18 cellular contexts compared by ENCODE assay signal in the genomic region with DNA sequence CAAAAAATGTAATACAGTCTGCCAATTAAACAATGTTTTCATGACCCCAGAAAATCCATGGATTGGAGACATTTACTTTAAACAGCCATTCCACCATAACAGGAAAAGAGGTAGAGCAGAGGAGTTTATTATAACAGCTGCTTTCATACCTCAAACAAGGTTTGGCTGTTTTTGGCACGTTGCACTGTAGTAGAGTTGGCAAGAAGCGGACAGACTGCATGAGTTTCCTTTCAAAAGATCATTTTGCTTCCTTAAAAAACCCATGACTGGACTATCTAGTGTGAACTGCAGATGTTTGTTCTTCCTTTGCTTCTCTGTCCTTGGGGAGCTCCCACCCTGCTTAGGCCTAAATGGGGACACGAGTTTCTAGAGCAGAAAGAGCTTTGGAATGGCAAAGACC.
DNase-seq lines count a peak whose midpoint lies in the region; ATAC-seq and TF ChIP-seq lines count a peak whose summit lies in the region.
"Had no signal": no experiment of that assay in that cellular context is flagged by ENCODE, and none has a peak within 500 bp of the region (broad histone marks: within the 10 kb centered on the region; RNA-seq: fewer than 3 reads in every experiment).

No MANE protein-coding gene starts in this region.

- no peak overlapping the region for H3K4me3 Mint-ChIP-seq in GM23338
- H3K4me3 Mint-ChIP-seq in activated T-cell treated with anti-CD3 and anti-CD28 coated beads, Interleukin-2, amount 50 U/mL, for 24 hours, result no peak overlapping the region
- H3K4me3 Mint-ChIP-seq: activated CD4-positive, alpha-beta T cell treated with anti-CD3 and anti-CD28 coated beads, Interleukin-2, amount 10 ng/mL, durations not matched to agents 7 days and 5 days; stimulated activated effector memory CD8-positive, alpha-beta T cell treated with anti-CD3 and anti-CD28 coated beads, Interleukin-12 subunit alpha, Interleukin-12 subunit beta, amount 100 ng/mL, for 72 hours had no signal

- DNase-seq in GM23338 (ENCODE audit: low spot score), result no peak
- DNase-seq in coronary artery (ENCODE audit: low spot score), result no peak
- DNase-seq in right cardiac atrium, result no peak
- no peak for DNase-seq in sciatic nerve (ENCODE audit: low spot score)
- no peak for DNase-seq in OCI-M1 (lab: John Stamatoyannopoulos, UW)
- DNase-seq in activated T-cell treated with anti-CD3 and anti-CD28 coated beads, Interleukin-2, amount 50 U/mL, for 24 hours, result no peak
- DNase-seq in stimulated activated CD4-positive, alpha-beta T cell treated with anti-CD3 and anti-CD28 coated beads, Interleukin-4, amount 100 ng/mL, for 1 hour, result no peak
- DNase-seq: ACHN; activated CD4-positive, alpha-beta T cell treated with anti-CD3 and anti-CD28 coated beads, Interleukin-2, amount 10 ng/mL, durations not matched to agents 7 days and 5 days; activated T-cell treated with anti-CD3 and anti-CD28 coated beads, Interleukin-2, amount 50 U/mL, for 48 hours; EL; erythroblast; NCI-H187; T1000; upper lobe of left lung had no signal

- ATAC-seq in GM23338, result no peak
- peak; percentile 58 to 64 for ATAC-seq in right cardiac atrium
- ATAC-seq in sciatic nerve, result peak; percentile 88
- ATAC-seq in HG02840 (IDR thresholded peaks at IDR 0.05; ENCODE audit: low FRiP score, unreplicated experiment), result no peak
- ATAC-seq: stimulated activated effector memory CD8-positive, alpha-beta T cell treated with anti-CD3 and anti-CD28 coated beads, Interleukin-12 subunit alpha, Interleukin-12 subunit beta, amount 100 ng/mL, for 72 hours had no signal

- no peaks in the 10 kb centered on the region for H3F3A ChIP-seq in GM23338 (replicated peaks; ENCODE audit: low read depth)

- WGBS in right cardiac atrium, result 28% methylated on average over 3 of the region's 3 CpGs

- H3K36me3 ChIP-seq in GM23338 (ENCODE audit: insufficient read depth), result no peaks in the 10 kb centered on the region
- H3K36me3 ChIP-seq: upper lobe of left lung had no signal

- peaks cover 2% of the 10 kb centered on the region; the same call in 1 of the 3 replicates for H3K9me3 Mint-ChIP-seq in GM23338
- no peaks in the 10 kb centered on the region for H3K9me3 Mint-ChIP-seq in activated T-cell treated with anti-CD3 and anti-CD28 coated beads, Interleukin-2, amount 50 U/mL, for 24 hours
- H3K9me3 Mint-ChIP-seq: activated CD4-positive, alpha-beta T cell treated with anti-CD3 and anti-CD28 coated beads, Interleukin-2, amount 10 ng/mL, durations not matched to agents 7 days and 5 days; stimulated activated effector memory CD8-positive, alpha-beta T cell treated with anti-CD3 and anti-CD28 coated beads, Interleukin-12 subunit alpha, Interleukin-12 subunit beta, amount 100 ng/mL, for 72 hours had no signal

- no peaks in the 10 kb centered on the region for H3K9me2 ChIP-seq in GM23338 (ENCODE audit: insufficient read depth)

- TF ChIP-seq CTCF in GM23338 (conservative IDR thresholded peaks at IDR 0.05; ENCODE audit: low read depth in 2 of 2) (no peak), coronary artery (IDR thresholded peaks at IDR 0.05) (no peak)

- no peaks in the 10 kb centered on the region for H3K27me3 ChIP-seq in GM23338 (ENCODE audit: insufficient read depth)
- H3K27me3 ChIP-seq in right cardiac atrium (ENCODE audit: control insufficient read depth, insufficient read depth), result no peaks in the 10 kb centered on the region
- H3K27me3 ChIP-seq: upper lobe of left lung had no signal

- H4K20me1 ChIP-seq in GM23338 (replicated peaks; ENCODE audit: insufficient read depth), result no peaks in the 10 kb centered on the region

- H3K27me3 Mint-ChIP-seq in GM23338 (ENCODE audit: insufficient read depth, low read depth, poor library complexity), result peaks cover 2% of the 10 kb centered on the region
- peaks cover 9% of the 10 kb centered on the region for H3K27me3 Mint-ChIP-seq in activated T-cell treated with anti-CD3 and anti-CD28 coated beads, Interleukin-2, amount 50 U/mL, for 24 hours

- no peaks in the 10 kb centered on the region for H3K36me3 Mint-ChIP-seq in GM23338 (ENCODE audit: low read depth)
- H3K36me3 Mint-ChIP-seq in activated T-cell treated with anti-CD3 and anti-CD28 coated beads, Interleukin-2, amount 50 U/mL, for 24 hours (ENCODE audit: low read depth), result no peaks in the 10 kb centered on the region
- H3K36me3 Mint-ChIP-seq: stimulated activated effector memory CD8-positive, alpha-beta T cell treated with anti-CD3 and anti-CD28 coated beads, Interleukin-12 subunit alpha, Interleukin-12 subunit beta, amount 100 ng/mL, for 72 hours had no signal

- peak overlapping the region; percentile 91; the same call in 1 of the 2 replicates for H2AFZ ChIP-seq in GM23338

- H3K27ac ChIP-seq in GM23338 (ENCODE audit: low read depth), result no peak overlapping the region
- peak overlapping the region; percentile 18 to 63 for H3K27ac ChIP-seq in coronary artery
- H3K27ac ChIP-seq in right cardiac atrium (ENCODE audit: low read length), result no peak overlapping the region

- no peaks in the 10 kb centered on the region; the same call in 1 of the 2 replicates for H3K4me1 ChIP-seq in GM23338 (ENCODE audit: insufficient read depth)
- H3K4me1 ChIP-seq in right cardiac atrium (ENCODE audit: control insufficient read depth, insufficient read depth, low read length), result peaks cover 6% of the 10 kb centered on the region

- intact Hi-C loops in right cardiac atrium (cut with DNase I) (no loop called here), sciatic nerve (cut with DNase I) (no loop called here)

- H3K79me2 ChIP-seq in GM23338 (replicated peaks; ENCODE audit: insufficient read depth), result no peaks in the 10 kb centered on the region

- no peaks in the 10 kb centered on the region for H3K9me3 ChIP-seq in right cardiac atrium (ENCODE audit: control insufficient read depth, low read length)
- H3K9me3 ChIP-seq: upper lobe of left lung had no signal

- no peak overlapping the region for H3K4me3 ChIP-seq in GM23338
- H3K4me3 ChIP-seq in coronary artery, result no peak overlapping the region
- no peak overlapping the region for H3K4me3 ChIP-seq in right cardiac atrium (ENCODE audit: low read length)
- H3K4me3 ChIP-seq: skin epidermis, upper lobe of left lung had no signal

- no peak overlapping the region for H3K4me2 ChIP-seq in GM23338

- H3K4me1 Mint-ChIP-seq in GM23338, result peaks cover 11% of the 10 kb centered on the region
- H3K4me1 Mint-ChIP-seq in activated T-cell treated with anti-CD3 and anti-CD28 coated beads, Interleukin-2, amount 50 U/mL, for 24 hours (ENCODE audit: low read depth), result peaks cover 2% of the 10 kb centered on the region
- H3K4me1 Mint-ChIP-seq: stimulated activated effector memory CD8-positive, alpha-beta T cell treated with anti-CD3 and anti-CD28 coated beads, Interleukin-12 subunit alpha, Interleukin-12 subunit beta, amount 100 ng/mL, for 72 hours had no signal

- H3K27ac Mint-ChIP-seq in GM23338, result no peak overlapping the region
- no peak overlapping the region for H3K27ac Mint-ChIP-seq in activated T-cell treated with anti-CD3 and anti-CD28 coated beads, Interleukin-2, amount 50 U/mL, for 24 hours
- H3K27ac Mint-ChIP-seq: activated CD4-positive, alpha-beta T cell treated with anti-CD3 and anti-CD28 coated beads, Interleukin-2, amount 10 ng/mL, durations not matched to agents 7 days and 5 days; stimulated activated effector memory CD8-positive, alpha-beta T cell treated with anti-CD3 and anti-CD28 coated beads, Interleukin-12 subunit alpha, Interleukin-12 subunit beta, amount 100 ng/mL, for 72 hours had no signal

TF ChIP-seq in GM23338, 12 proteins besides CTCF, POLR2A, EP300 and RAD21:
- TF ChIP-seq JUNB (IDR thresholded peaks at IDR 0.05; ENCODE audit: unreplicated experiment) (no peak), ZNF331 (CRISPR knock-in tag; IDR thresholded peaks at IDR 0.05; ENCODE audit: low read depth) (no peak), NANOG (IDR thresholded peaks at IDR 0.05; ENCODE audit: borderline replicate concordance) (no peak), POLR2AphosphoS5 (IDR thresholded peaks at IDR 0.05; ENCODE audit: low read depth) (no peak), EZH2 (IDR thresholded peaks at IDR 0.05; ENCODE audit: low read depth, unreplicated experiment) (no peak), CREB1 (CRISPR knock-in tag; IDR thresholded peaks at IDR 0.05; ENCODE audit: low read depth) (no peak)

Comparison
In these comparisons a context has a peak if more than half of its experiments do, and no peak if none do; other contexts are left out.
1. ATAC-seq: peak in right cardiac atrium (2 of 2) and sciatic nerve (single experiment); none in GM23338 (single experiment) and HG02840 (single experiment).
2. H3K27ac ChIP-seq: peak in coronary artery (2 of 2); none in GM23338 (single experiment) and right cardiac atrium (single experiment).